Comparison of ENCODE assay signal across 2 cellular contexts in the genomic region with DNA sequence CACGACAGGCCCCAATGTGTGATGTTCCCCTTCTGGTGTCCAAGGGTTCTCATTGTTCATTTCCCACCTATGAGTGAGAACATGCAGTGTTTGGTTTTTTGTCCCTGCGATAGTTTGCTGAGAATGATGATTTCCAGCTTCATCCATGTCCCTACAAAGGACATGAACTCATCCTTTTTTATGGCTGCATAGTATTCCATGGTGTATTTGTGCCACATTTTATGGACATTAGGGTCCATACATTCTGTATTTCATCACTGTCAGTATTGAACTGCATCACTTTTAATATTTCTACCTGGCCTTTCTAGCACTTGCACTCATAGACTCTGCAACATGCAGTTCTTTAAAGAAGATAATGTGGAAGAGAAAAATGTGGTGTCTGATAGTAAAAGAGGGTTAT.
A peak's percentile ranks its signal among the peaks of the same experiment; 100 is the strongest.
DNase-seq lines count a peak whose midpoint lies in the region; ATAC-seq, FAIRE-seq and TF ChIP-seq lines count a peak whose summit lies in the region.
"Not testable (repeated sequence)": the region's sequence is repeated elsewhere in the genome, so short reads cannot be mapped to it uniquely, and the experiment has no call there.

No MANE protein-coding gene starts in this region.

- H3K9me3 ChIP-seq in HEK293 (ENCODE audit: control insufficient read depth, insufficient read depth, low read depth, low read length); K562 (replicated peaks; ENCODE audit: control insufficient read depth, insufficient read depth, low read depth, low read length): not testable (repeated sequence)

- H3K9me1 ChIP-seq in K562 (ENCODE audit: control insufficient read depth, insufficient read depth, low read length) = not testable (repeated sequence)

- H3K27ac ChIP-seq in HEK293 (ENCODE audit: extremely low read depth, low read depth, low read length); K562 (ENCODE audit: extremely low read depth, low read depth, low read length): not testable (repeated sequence)

- CTCF ChIA-PET in HEK293 (lab: Yijun Ruan, JAX) = interaction anchor here (0.7 kb wide), 1 partner anchor 82 kb away, joined by 3 read pairs; no protein-coding TSS in a partner anchor
- CTCF ChIA-PET in K562 (lab: Yijun Ruan, JAX; ENCODE audit: low intra/inter-chr PET ratio) = not testable (repeated sequence)

- intact Hi-C loops in K562 (cut with micrococcal nuclease) = loop anchor here (10.0 kb wide), 1 partner anchor 72 kb away; the partner anchor contains the start of gene RUBCNL

- H3K4me1 ChIP-seq in HEK293 (ENCODE audit: control insufficient read depth, insufficient read depth, low read length); K562 (replicated peaks in 1 of 2; ENCODE audit: control insufficient read depth in 2 of 2, insufficient read depth in 2 of 2, low read length in 2 of 2): not testable (repeated sequence)

- not testable (repeated sequence) for BruUV-seq in K562 (replicated peaks; lab: Mats Ljungman, UMichigan)

- no CpG with 5 or more reads among the region's 2 CpGs for WGBS in K562 (ENCODE audit: insufficient coverage, low coverage, missing lambda C conversion rate)

- not testable (repeated sequence) for TF ChIP-seq RAD21 in K562 (CRISPR knock-in tag; conservative IDR thresholded peaks at IDR 0.05 in 1 of 2, IDR thresholded peaks at IDR 0.05 in 1 of 2)

- H3K79me2 ChIP-seq in K562 (ENCODE audit: control insufficient read depth, insufficient read depth, low read length) = not testable (repeated sequence)

- ATAC-seq in K562 = not testable (repeated sequence)

- not testable (repeated sequence) for FAIRE-seq in K562 (lab: Jason Lieb, UNC)

- not testable (repeated sequence) for H3K9ac ChIP-seq in K562 (ENCODE audit: insufficient read depth in 1 of 2, low read depth in 2 of 2, low read length in 2 of 2)

- H3K4me2 ChIP-seq in K562 (ENCODE audit: insufficient read depth, low read length) = not testable (repeated sequence)

- POLR2A ChIA-PET in HEK293 (lab: Yijun Ruan, JAX); K562 (lab: Yijun Ruan, JAX): not testable (repeated sequence)

- not testable (repeated sequence) for TF ChIP-seq CTCF in HEK293 (tag by site-specific recombination; IDR thresholded peaks at IDR 0.05); K562 (IDR thresholded peaks at IDR 0.05 in 2 of 3, conservative IDR thresholded peaks at IDR 0.05 in 1 of 3; ENCODE audit: insufficient read depth in 2 of 3, low read depth in 1 of 3, low read length in 3 of 3)

- not testable (repeated sequence) for H3K4me3 ChIP-seq in HEK293 (ENCODE audit: low read depth, low read length); K562

- not testable (repeated sequence) for H4K20me1 ChIP-seq in K562 (replicated peaks; ENCODE audit: control insufficient read depth, insufficient read depth, low read length)

- DNase-seq in K562 (ENCODE audit: extremely low read depth in 1 of 4, low spot score in 3 of 4) = not testable (repeated sequence)

- TF ChIP-seq POLR2A in K562 (conservative IDR thresholded peaks at IDR 0.05) = not testable (repeated sequence)

- H3K36me3 ChIP-seq in HEK293 (ENCODE audit: control insufficient read depth in 2 of 2, insufficient read depth in 1 of 2, low read length in 2 of 2); K562 (ENCODE audit: control insufficient read depth, insufficient read depth, low read length): not testable (repeated sequence)

- not testable (repeated sequence) for TF ChIP-seq EP300 in K562 (IDR thresholded peaks at IDR 0.05; ENCODE audit: low read length)

- in situ Hi-C loops in K562 (cut with MboI) = not testable (repeated sequence)

- H2AFZ ChIP-seq in K562 (ENCODE audit: low read depth, low read length) = not testable (repeated sequence)

- not testable (repeated sequence) for H3K27me3 ChIP-seq in K562 (ENCODE audit: control insufficient read depth in 2 of 2, insufficient read depth in 2 of 2, low read length in 2 of 2)

TF ChIP-seq in HEK293, 187 proteins besides CTCF, POLR2A, EP300 and RAD21:
- TF ChIP-seq ZNF146 (tag by site-specific recombination; IDR thresholded peaks at IDR 0.05) = peak; percentile 94

TF ChIP-seq in K562, 482 proteins besides CTCF, POLR2A, EP300 and RAD21:
- peak; percentile 38 for TF ChIP-seq ZNF146 (CRISPR knock-in tag; IDR thresholded peaks at IDR 0.05; ENCODE audit: unreplicated experiment)
